ENCODE assay signal across 7 cellular contexts in genomic region chr20:41003933-41004294, GRCh38. TPM values are rescaled to one million over a fixed set of nuclear protein-coding genes. Genes with fewer than 3 reads are reported as not detected.
DNase-seq lines count a peak whose midpoint lies in the region; ATAC-seq, FAIRE-seq and TF ChIP-seq lines count a peak whose summit lies in the region.
"Not testable (repeated sequence)": the region's sequence is repeated elsewhere in the genome, so short reads cannot be mapped to it uniquely, and the experiment has no call there.

No MANE protein-coding gene starts in this region.

- not testable (repeated sequence) for H3K9me3 Mint-ChIP-seq in activated T-cell treated with anti-CD3 and anti-CD28 coated beads, Interleukin-2, amount 50 U/mL, for 72 hours; MCF 10A (ENCODE audit: unreplicated experiment)

- 64 to 78% (median 65%) methylated on average over 6 of the region's 6 CpGs for WGBS in small intestine, 3 donors

- POLR2A ChIA-PET in HCT116 (lab: Charles Lee); RWPE1 (lab: Yijun Ruan, JAX; ENCODE audit: low non-redundant PET): not testable (repeated sequence)
- POLR2A ChIA-PET in MCF 10A (lab: Yijun Ruan, JAX), result interaction anchor here (0.7 to 7.3 kb wide), 5 partner anchors 11 to 130 kb away, joined by 4 to 83 read pairs (median 14); partner anchors contain the start of gene TOP1

- DNase-seq in HCT116 (ENCODE audit: low read depth, low spot score); RWPE1 (ENCODE audit: low spot score); activated T-cell treated with anti-CD3 and anti-CD28 coated beads, Interleukin-2, amount 50 U/mL, for 72 hours; MCF 10A (ENCODE audit: unreplicated experiment); fibroblast of mammary gland (ENCODE audit: low read depth); small intestine: not testable (repeated sequence)

- not testable (repeated sequence) for H3K36me3 ChIP-seq in HCT116 (ENCODE audit: control insufficient read depth in 1 of 2, insufficient read depth in 2 of 2, low read length in 2 of 2); muscle layer of duodenum (ENCODE audit: control insufficient read depth in 1 of 2, insufficient read depth in 2 of 2, low read length in 2 of 2); small intestine (ENCODE audit: control insufficient read depth in 2 of 2, insufficient read depth in 2 of 2, low read length in 2 of 2)

- H3K9ac ChIP-seq in HCT116 (ENCODE audit: low read length), result peak overlapping the region; percentile 72

- not testable (repeated sequence) for ATAC-seq in HCT116; activated T-cell treated with anti-CD3 and anti-CD28 coated beads, Interleukin-2, amount 50 U/mL, for 72 hours (replicated peaks in 1 of 2)

- H3K27me3 Mint-ChIP-seq in activated T-cell treated with anti-CD3 and anti-CD28 coated beads, Interleukin-2, amount 50 U/mL, for 72 hours (ENCODE audit: low read depth); MCF 10A (ENCODE audit: insufficient read depth, unreplicated experiment): not testable (repeated sequence)

- intact Hi-C loops in HCT116 (cut with micrococcal nuclease), result loop anchor here (1.0 kb wide), 1 partner anchor 24 kb away; the partner anchor contains the start of gene TOP1
- intact Hi-C loops in MCF 10A (cut with micrococcal nuclease), result loop anchor here (1.0 to 10.0 kb wide), 2 partner anchors 26 to 321 kb away; no protein-coding TSS in a partner anchor

- FAIRE-seq in small intestine (lab: Jason Lieb, UNC), result not testable (repeated sequence)

- H3K4me3 ChIP-seq in HCT116 (replicated peaks in 1 of 2; ENCODE audit: low read depth in 1 of 2, low read length in 2 of 2) (peak overlapping the region; percentile 16 to 49), fibroblast of mammary gland (ENCODE audit: control insufficient read depth, low read depth, low read length) (peak overlapping the region; percentile 49)
- not testable (repeated sequence) for H3K4me3 ChIP-seq in muscle layer of duodenum (ENCODE audit: low read depth in 1 of 2, low read length in 2 of 2); small intestine (ENCODE audit: low read depth in 1 of 2, low read length in 2 of 2)

- TF ChIP-seq POLR2A in HCT116 (IDR thresholded peaks at IDR 0.05; ENCODE audit: borderline replicate concordance, extremely low read depth, insufficient read depth, insufficient read length), result not testable (repeated sequence)

- TSS peak; percentile 81 for BruUV-seq in HCT116 (replicated peaks; lab: Mats Ljungman, UMichigan)
- not testable (repeated sequence) for BruUV-seq in MCF 10A (replicated peaks; lab: Mats Ljungman, UMichigan)

- CTCF ChIA-PET in HCT116 (lab: Charles Lee); RWPE1 (lab: Yijun Ruan, JAX): not testable (repeated sequence)
- CTCF ChIA-PET in MCF 10A (lab: Yijun Ruan, JAX), result interaction anchor here (0.6 to 4.0 kb wide), 3 partner anchors 13 to 66 kb away, joined by 3 to 34 read pairs (median 4); no protein-coding TSS in a partner anchor

- not testable (repeated sequence) for H3K27me3 ChIP-seq in HCT116 (ENCODE audit: insufficient read depth, low read length); muscle layer of duodenum (ENCODE audit: low read depth, low read length); small intestine (ENCODE audit: control insufficient read depth in 2 of 2, insufficient read depth in 2 of 2, low read length in 2 of 2)

- H3K4me1 ChIP-seq in HCT116 (ENCODE audit: control insufficient read depth in 1 of 2, insufficient read depth in 2 of 2, low read length in 2 of 2) (peaks cover 64 to 80% of the 10 kb centered on the region in 2 experiments), muscle layer of duodenum (ENCODE audit: control insufficient read depth in 1 of 2, insufficient read depth in 2 of 2, low read length in 2 of 2) (peaks cover 6 to 36% of the 10 kb centered on the region in 2 donors), small intestine (ENCODE audit: control insufficient read depth in 2 of 2, insufficient read depth in 1 of 2, low read depth in 1 of 2, low read length in 1 of 2) (peaks cover 14 to 15% of the 10 kb centered on the region in 2 donors)

- TF ChIP-seq RAD21 in HCT116 (IDR thresholded peaks at IDR 0.05; ENCODE audit: low read depth), result not testable (repeated sequence)

- H3K79me2 ChIP-seq in HCT116 (ENCODE audit: insufficient read depth, low read length), result not testable (repeated sequence)

- RAD21 ChIA-PET in HCT116 (lab: Charles Lee; ENCODE audit: low non-redundant PET in 1 of 2, low total read pairs in 2 of 2, uncharacterized antibody in 2 of 2, unreplicated experiment in 2 of 2), result not testable (repeated sequence)

- H3K4me1 Mint-ChIP-seq in activated T-cell treated with anti-CD3 and anti-CD28 coated beads, Interleukin-2, amount 50 U/mL, for 72 hours (ENCODE audit: low read depth), result peaks cover 48% of the 10 kb centered on the region
- peaks cover 42% of the 10 kb centered on the region for H3K4me1 Mint-ChIP-seq in MCF 10A (ENCODE audit: insufficient read depth, unreplicated experiment)

- not testable (repeated sequence) for TF ChIP-seq CTCF in HCT116 (IDR thresholded peaks at IDR 0.05 in 2 of 3, conservative IDR thresholded peaks at IDR 0.05 in 1 of 3; ENCODE audit: borderline replicate concordance in 1 of 3, insufficient read depth in 1 of 3, low read depth in 2 of 3, low read length in 2 of 3); RWPE1 (conservative IDR thresholded peaks at IDR 0.05; ENCODE audit: low read depth); MCF 10A (IDR thresholded peaks at IDR 0.05; ENCODE audit: unreplicated experiment); fibroblast of mammary gland (conservative IDR thresholded peaks at IDR 0.05; ENCODE audit: control insufficient read depth, insufficient read depth, low read depth, low read length)

- not testable (repeated sequence) for H2AFZ ChIP-seq in HCT116 (ENCODE audit: low read depth, low read length, poor library complexity, severe bottlenecking)

- not testable (repeated sequence) for H3K9me2 ChIP-seq in HCT116 (ENCODE audit: insufficient read depth)

- peak overlapping the region; percentile 78 for H3K4me2 ChIP-seq in HCT116 (ENCODE audit: low read length)

- H3K27ac ChIP-seq in HCT116 (ENCODE audit: low read depth, low read length) (peak overlapping the region; percentile 100), RWPE1 (peak overlapping the region; percentile 99), muscle layer of duodenum (ENCODE audit: low read length) (peak overlapping the region; percentile 95), small intestine (ENCODE audit: low read depth in 1 of 2, low read length in 1 of 2) (peak overlapping the region; percentile 92 to 99)

- H4K20me1 ChIP-seq in HCT116 (ENCODE audit: insufficient read depth), result not testable (repeated sequence)

- peak overlapping the region; percentile 97 for H3K27ac Mint-ChIP-seq in activated T-cell treated with anti-CD3 and anti-CD28 coated beads, Interleukin-2, amount 50 U/mL, for 72 hours
- peak overlapping the region; percentile 99 for H3K27ac Mint-ChIP-seq in MCF 10A (ENCODE audit: low read depth, unreplicated experiment)

- H3K36me3 Mint-ChIP-seq in activated T-cell treated with anti-CD3 and anti-CD28 coated beads, Interleukin-2, amount 50 U/mL, for 72 hours (ENCODE audit: insufficient read depth in 2 of 2); MCF 10A (ENCODE audit: insufficient read depth, unreplicated experiment): not testable (repeated sequence)

- peak overlapping the region; percentile 70 to 81 for H3K4me3 Mint-ChIP-seq in activated T-cell treated with anti-CD3 and anti-CD28 coated beads, Interleukin-2, amount 50 U/mL, for 72 hours
- H3K4me3 Mint-ChIP-seq in MCF 10A (ENCODE audit: unreplicated experiment), result peak overlapping the region; percentile 79

- H3K9me3 ChIP-seq in HCT116 (ENCODE audit: control insufficient read depth in 1 of 2, insufficient read depth in 1 of 2, low read depth in 1 of 2, low read length in 2 of 2), result peaks cover 0 to 10% of the 10 kb centered on the region in 2 experiments; a peak in 1 of 4 replicates
- H3K9me3 ChIP-seq in muscle layer of duodenum (ENCODE audit: control insufficient read depth in 1 of 2, low read length in 2 of 2); small intestine (ENCODE audit: control insufficient read depth, low read depth): not testable (repeated sequence)

RNA-seq across cellular contexts. Expression of gene TOP1, which starts 24.7 kb away (rescaled TPM):
- 190 TPM for total RNA-seq in HCT116 (2021; ENCODE audit: unreplicated experiment)
- polyA plus RNA-seq in HCT116 (2012), result 78.3 and 101 TPM in 2 replicates
- 10 to 100 TPM; 78.7 to 86.1 TPM for total RNA-seq in activated T-cell treated with anti-CD3 and anti-CD28 coated beads, Interleukin-2, amount 50 U/mL, for 72 hours
- total RNA-seq in MCF 10A (2022), result 141 and 174 TPM in 2 replicates
- polyA plus RNA-seq in small intestine, result 10 to 100 TPM; 46.2 to 72.4 (median 67.1) TPM
